16 cellular contexts compared by ENCODE assay signal in the genomic region with DNA sequence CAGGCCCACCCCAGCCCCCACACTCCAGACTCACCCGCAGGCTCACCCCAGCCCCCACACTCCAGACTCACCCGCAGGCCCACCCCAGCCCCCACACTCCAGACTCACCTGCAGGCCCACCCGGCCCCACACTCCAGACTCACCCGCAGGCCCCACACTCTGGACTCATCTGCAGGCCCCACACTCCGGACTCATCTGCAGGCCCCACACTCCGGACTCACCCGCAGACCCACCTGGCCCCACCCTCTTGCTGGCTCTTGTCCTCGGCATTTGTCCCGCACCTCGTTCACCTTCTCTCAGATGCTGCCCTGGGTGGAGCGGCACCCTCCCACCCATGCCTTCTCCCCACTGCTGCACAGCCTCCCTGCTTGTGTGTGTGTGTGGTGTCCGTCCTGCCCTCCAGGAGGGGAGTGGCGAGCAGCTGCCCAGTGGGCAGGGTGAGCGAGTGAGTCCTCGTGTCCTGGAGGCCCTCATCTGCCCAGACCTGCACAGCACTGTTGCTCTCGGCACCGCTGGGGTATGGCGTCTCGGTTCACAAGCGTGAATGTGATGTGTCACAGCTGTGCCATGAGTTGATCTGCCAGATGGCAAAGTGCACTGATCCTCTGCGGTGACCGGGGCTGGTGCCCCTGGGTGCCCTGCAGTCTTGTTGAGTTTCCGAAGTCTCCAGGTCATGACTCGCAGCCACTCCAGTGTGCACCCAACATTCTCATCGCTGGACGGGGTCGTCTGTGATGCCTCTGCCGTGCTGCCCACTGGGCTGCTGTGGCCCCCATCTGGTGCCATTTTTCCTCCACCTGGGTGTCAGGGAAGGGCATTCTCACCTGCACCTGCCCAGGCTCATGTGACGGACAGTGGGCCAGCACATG.
"Had no signal": no experiment of that assay in that cellular context is flagged by ENCODE, and none has a peak within 500 bp of the region (broad histone marks: within the 10 kb centered on the region; RNA-seq: fewer than 3 reads in every experiment).

No MANE protein-coding gene starts in this region.

- H3K9ac ChIP-seq: parathyroid adenoma had no signal

- H3K4me3 ChIP-seq: left lung, tibial artery, uterus had no signal

- H3K9me3 ChIP-seq: left lung, tibial artery, uterus had no signal

- H2AFZ ChIP-seq: parathyroid adenoma had no signal

- H3K36me3 ChIP-seq: uterus had no signal

- H3K4me1 ChIP-seq: left lung, parathyroid adenoma, tibial artery, uterus had no signal

- DNase-seq: activated B cell treated with CpG ODN at 0.5 μM for 24 hours; activated CD4-positive, alpha-beta T cell treated with anti-CD3 and anti-CD28 coated beads, Interleukin-2, amount 50 U/mL, for 1 hour; activated effector memory CD4-positive, alpha-beta T cell treated with anti-CD3 and anti-CD28 coated beads, Interleukin-2, amount 50 U/mL, for 16 hours; activated T-cell treated with anti-CD3 and anti-CD28 coated beads, Interleukin-2, amount 50 U/mL, for 72 hours; foreskin melanocyte; glutamatergic neuron; natural killer cell; stimulated activated CD8-positive, alpha-beta memory T cell treated with anti-CD3 and anti-CD28 coated beads, Interleukin-4, amount 100 ng/mL, for 48 hours; stimulated activated naive CD4-positive, alpha-beta T cell; substantia nigra; T-helper 1 cell; T-helper 9 cell; tibial artery; uterus had no signal

- H3K27ac ChIP-seq: left lung, parathyroid adenoma, tibial artery, uterus had no signal

- ATAC-seq: activated T-cell treated with anti-CD3 and anti-CD28 coated beads, Interleukin-2, amount 50 U/mL, for 72 hours; left lung; natural killer cell had no signal

- H3K27me3 ChIP-seq: left lung, tibial artery, uterus had no signal
